ENCODE assay signal across 8 cellular contexts in genomic region chr21:42463861-42464515, GRCh38. TPM values are rescaled to one million over a fixed set of nuclear protein-coding genes. Genes with fewer than 3 reads are reported as not detected.
A peak's percentile ranks its signal among the peaks of the same experiment; 100 is the strongest.
DNase-seq lines count a peak whose midpoint lies in the region; ATAC-seq and TF ChIP-seq lines count a peak whose summit lies in the region.

No MANE protein-coding gene starts in this region.

- H3K9me3 ChIP-seq in CD4-positive, alpha-beta T cell (ENCODE audit: control insufficient read depth, low read length): no peaks in the 10 kb centered on the region

- intact Hi-C loops in CD4-positive, alpha-beta T cell (cut with DNase I, micrococcal nuclease): loop anchor here (1.0 to 5.0 kb wide), 4 partner anchors 32 to 63 kb away; partner anchors contain the start of gene RSPH1 (in 1 of the 2)

- H3K27ac Mint-ChIP-seq in CD4-positive, alpha-beta T cell: peak overlapping the region; percentile 80
- H3K27ac Mint-ChIP-seq in effector memory CD8-positive, alpha-beta T cell: peak overlapping the region; percentile 86 to 88

- DNase-seq in CD4-positive, alpha-beta T cell: peak; percentile 43 to 83 (median 56)
- DNase-seq in M059J (ENCODE audit: low read depth) (peak; percentile 74), NCI-H146 (lab: John Stamatoyannopoulos, UW) (no peak)
- peak; percentile 69 to 76 for DNase-seq in activated CD4-positive, alpha-beta T cell treated with anti-CD3 and anti-CD28 coated beads, Interleukin-2, amount 50 U/mL, for 48 hours
- peak; percentile 68 to 74 (median 73) for DNase-seq in effector memory CD8-positive, alpha-beta T cell
- DNase-seq in stimulated activated CD4-positive, alpha-beta T cell treated with anti-CD3 and anti-CD28 coated beads, Interleukin-12 subunit alpha, Interleukin-12 subunit beta, amount 100 ng/mL, for 4 hours: peak; percentile 50

- H3K9me3 Mint-ChIP-seq in CD4-positive, alpha-beta T cell: no peaks in the 10 kb centered on the region
- H3K9me3 Mint-ChIP-seq in effector memory CD8-positive, alpha-beta T cell: no peaks in the 10 kb centered on the region

- no peaks in the 10 kb centered on the region for H3K36me3 Mint-ChIP-seq in CD4-positive, alpha-beta T cell (ENCODE audit: low read depth)
- peaks cover 12% of the 10 kb centered on the region for H3K36me3 Mint-ChIP-seq in effector memory CD8-positive, alpha-beta T cell (ENCODE audit: insufficient read depth)

- H3K27ac ChIP-seq in CD4-positive, alpha-beta T cell (ENCODE audit: low read depth, low read length): no peak overlapping the region

- H3K4me1 Mint-ChIP-seq in CD4-positive, alpha-beta T cell (ENCODE audit: low read depth): peaks cover 77% of the 10 kb centered on the region
- peaks cover 20 to 31% of the 10 kb centered on the region in 2 donors for H3K4me1 Mint-ChIP-seq in effector memory CD8-positive, alpha-beta T cell (ENCODE audit: low read depth in 2 of 2)

- POLR2A ChIA-PET in CD4-positive, alpha-beta T cell (lab: Charles Lee): interaction anchor here (0.6 kb wide), 1 partner anchor 15 kb away, joined by 3 read pairs; no protein-coding TSS in a partner anchor

- peak overlapping the region; percentile 66 for H3K4me3 Mint-ChIP-seq in CD4-positive, alpha-beta T cell
- peak overlapping the region; percentile 53 to 63 for H3K4me3 Mint-ChIP-seq in effector memory CD8-positive, alpha-beta T cell

- no peaks in the 10 kb centered on the region for H3K27me3 Mint-ChIP-seq in CD4-positive, alpha-beta T cell
- no peaks in the 10 kb centered on the region for H3K27me3 Mint-ChIP-seq in effector memory CD8-positive, alpha-beta T cell

- ATAC-seq in CD4-positive, alpha-beta T cell (ENCODE audit: poor library complexity): peak; percentile 71
- peak; percentile 94 for ATAC-seq in effector memory CD8-positive, alpha-beta T cell (replicated peaks)
- ATAC-seq in HG03520 (IDR thresholded peaks at IDR 0.05; ENCODE audit: unreplicated experiment) (no peak), GM21367 (IDR thresholded peaks at IDR 0.05; ENCODE audit: unreplicated experiment) (no peak)

- H3K27me3 ChIP-seq in CD4-positive, alpha-beta T cell (ENCODE audit: control insufficient read depth, insufficient read depth, low read length): no peaks in the 10 kb centered on the region

- CTCF ChIA-PET in CD4-positive, alpha-beta T cell (lab: Charles Lee): no interaction called here

- no peak for TF ChIP-seq CTCF in CD4-positive, alpha-beta T cell (IDR thresholded peaks at IDR 0.05)

RNA-seq across cellular contexts. Expression of gene RSPH1, which starts 32.0 kb away (rescaled TPM):
- under 1 TPM; 0.34 to 0.38 TPM for total RNA-seq in CD4-positive, alpha-beta T cell
- not detected in 2 replicates for total RNA-seq in M059J (2014; rRNA removed; shearing (Covaris generic))

RNA-seq across cellular contexts. Expression of gene SLC37A1, which starts 49.7 kb away (rescaled TPM):
- 10 to 100 TPM; 16.4 to 16.7 TPM for total RNA-seq in CD4-positive, alpha-beta T cell
- 1.3 and 1.7 TPM in 2 replicates for total RNA-seq in M059J (2014; rRNA removed; shearing (Covaris generic))

Comparison
In these comparisons a context has a peak if more than half of its experiments do, and no peak if none do; other contexts are left out.
1. ATAC-seq: peak in CD4-positive, alpha-beta T cell (single experiment) and effector memory CD8-positive, alpha-beta T cell (single experiment); none in HG03520 (single experiment) and GM21367 (single experiment).